ENCODE assay signal across 38 cellular contexts in the genomic region with DNA sequence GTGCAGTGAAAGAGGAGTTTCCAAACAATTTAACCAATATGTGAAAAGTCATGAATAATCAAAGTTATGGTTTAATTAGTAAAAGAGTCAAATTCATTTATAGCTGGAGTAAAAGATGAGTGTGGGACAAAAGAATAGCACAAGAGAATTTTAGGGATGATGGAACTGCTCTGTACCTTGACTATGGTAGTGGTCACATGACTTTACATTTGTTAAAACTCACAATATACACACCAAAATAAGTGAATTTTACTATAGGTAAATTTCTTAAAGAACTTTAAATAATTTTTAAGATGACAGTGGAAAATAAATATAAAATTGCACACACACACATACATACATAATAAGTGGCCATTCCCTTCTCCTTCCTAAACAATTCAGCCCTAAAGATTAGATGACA.
"Had no signal": no experiment of that assay in that cellular context is flagged by ENCODE, and none has a peak within 500 bp of the region (broad histone marks: within the 10 kb centered on the region; RNA-seq: fewer than 3 reads in every experiment).

No MANE protein-coding gene starts in this region.

- H3K36me3 ChIP-seq: adrenal gland, ascending aorta, brain microvascular endothelial cell, breast epithelium, cardiac muscle cell had no signal

- H3K4me3 ChIP-seq: adrenal gland, ascending aorta, body of pancreas, breast epithelium, cardiac muscle cell had no signal

- H3K27me3 ChIP-seq: adrenal gland, ascending aorta, body of pancreas, brain microvascular endothelial cell, breast epithelium, cardiac muscle cell had no signal

- H3K27ac ChIP-seq: adrenal gland, ascending aorta, body of pancreas, brain microvascular endothelial cell, breast epithelium, cardiac muscle cell had no signal

- H3K9me3 Mint-ChIP-seq: activated naive CD4-positive, alpha-beta T cell treated with anti-CD3 and anti-CD28 coated beads for 36 hours; activated naive CD4-positive, alpha-beta T cell treated with anti-CD3 and anti-CD28 coated beads, Interleukin-2, amount 10 ng/mL, durations not matched to agents 7 days and 5 days; activated naive CD4-positive, alpha-beta T cell treated with anti-CD3 and anti-CD28 coated beads, Interleukin-2, amount 50 U/mL, for 72 hours; activated naive CD8-positive, alpha-beta T cell treated with anti-CD3 and anti-CD28 coated beads for 36 hours; activated naive CD8-positive, alpha-beta T cell treated with anti-CD3 and anti-CD28 coated beads, Interleukin-2, amount 10 ng/mL, durations not matched to agents 7 days and 5 days; activated naive CD8-positive, alpha-beta T cell treated with anti-CD3 and anti-CD28 coated beads, Interleukin-2, amount 50 U/mL, for 24 hours; activated T-cell treated with anti-CD3 and anti-CD28 coated beads, Interleukin-2, amount 50 U/mL, for 24 hours; activated T-cell treated with anti-CD3 and anti-CD28 coated beads, Interleukin-2, amount 50 U/mL, for 4 hours; activated T-cell treated with anti-CD3 and anti-CD28 coated beads, Interleukin-2, amount 50 U/mL, for 72 hours; activated T-helper 1 cell treated with anti-CD3 and anti-CD28 coated beads, Interleukin-12 subunit alpha, Interleukin-12 subunit beta, Interleukin-2, Interleukin-4 antibody, amounts not matched to agents 30 ng/mL and 10 ng/mL and 1 ng/mL, durations not matched to agents 14 hours and 24 hours and 36 hours; activated T-helper 17 cell treated with anti-CD3 and anti-CD28 coated beads, Interleukin-2, amount 50 U/mL, for 72 hours; activated T-helper 2 cell treated with anti-CD3 and anti-CD28 coated beads, Interferon-gamma antibody, Interleukin-2, Interleukin-4, amounts not matched to agents 10 μg/mL and 5 μg/mL and 100 μg/mL, durations not matched to agents 14 hours and 24 hours and 36 hours; central memory CD8-positive, alpha-beta T cell had no signal

- H3K36me3 Mint-ChIP-seq: activated naive CD4-positive, alpha-beta T cell treated with anti-CD3 and anti-CD28 coated beads, Interleukin-2, amount 10 ng/mL, durations not matched to agents 7 days and 5 days; activated naive CD4-positive, alpha-beta T cell treated with anti-CD3 and anti-CD28 coated beads, Interleukin-2, amount 50 U/mL, for 72 hours; activated naive CD8-positive, alpha-beta T cell; activated naive CD8-positive, alpha-beta T cell treated with anti-CD3 and anti-CD28 coated beads for 36 hours had no signal

- H3K4me3 Mint-ChIP-seq: activated naive CD4-positive, alpha-beta T cell treated with anti-CD3 and anti-CD28 coated beads for 36 hours; activated naive CD4-positive, alpha-beta T cell treated with anti-CD3 and anti-CD28 coated beads, Interleukin-2, amount 10 ng/mL, durations not matched to agents 7 days and 5 days; activated naive CD8-positive, alpha-beta T cell; activated naive CD8-positive, alpha-beta T cell treated with anti-CD3 and anti-CD28 coated beads for 36 hours; activated naive CD8-positive, alpha-beta T cell treated with anti-CD3 and anti-CD28 coated beads, Interleukin-2, amount 10 ng/mL, durations not matched to agents 7 days and 5 days; activated naive CD8-positive, alpha-beta T cell treated with anti-CD3 and anti-CD28 coated beads, Interleukin-2, amount 50 U/mL, for 24 hours; activated T-cell treated with anti-CD3 and anti-CD28 coated beads, Interleukin-2, amount 50 U/mL, for 24 hours; activated T-cell treated with anti-CD3 and anti-CD28 coated beads, Interleukin-2, amount 50 U/mL, for 4 hours; activated T-cell treated with anti-CD3 and anti-CD28 coated beads, Interleukin-2, amount 50 U/mL, for 72 hours; activated T-helper 1 cell treated with anti-CD3 and anti-CD28 coated beads, Interleukin-12 subunit alpha, Interleukin-12 subunit beta, Interleukin-2, Interleukin-4 antibody, amounts not matched to agents 30 ng/mL and 10 ng/mL and 1 ng/mL, durations not matched to agents 14 hours and 24 hours and 36 hours; activated T-helper 17 cell treated with anti-CD3 and anti-CD28 coated beads, Interleukin-2, amount 50 U/mL, for 72 hours; brain; central memory CD8-positive, alpha-beta T cell had no signal

- H3K27me3 Mint-ChIP-seq: activated naive CD4-positive, alpha-beta T cell treated with anti-CD3 and anti-CD28 coated beads, Interleukin-2, amount 10 ng/mL, durations not matched to agents 7 days and 5 days; brain had no signal

- ATAC-seq: activated naive CD4-positive, alpha-beta T cell treated with anti-CD3 and anti-CD28 coated beads, Interleukin-2, amount 50 U/mL, for 72 hours; activated naive CD8-positive, alpha-beta T cell treated with anti-CD3 and anti-CD28 coated beads, Interleukin-2, amount 50 U/mL, for 24 hours; activated T-cell treated with anti-CD3 and anti-CD28 coated beads, Interleukin-2, amount 50 U/mL, for 4 hours; activated T-cell treated with anti-CD3 and anti-CD28 coated beads, Interleukin-2, amount 50 U/mL, for 72 hours; activated T-helper 17 cell treated with anti-CD3 and anti-CD28 coated beads, Interleukin-2, amount 50 U/mL, for 72 hours; body of pancreas had no signal

- H3K4me1 ChIP-seq: breast epithelium had no signal

- FAIRE-seq: astrocyte, bronchial epithelial cell had no signal

- H3K27ac Mint-ChIP-seq: activated naive CD4-positive, alpha-beta T cell treated with anti-CD3 and anti-CD28 coated beads for 36 hours; activated naive CD4-positive, alpha-beta T cell treated with anti-CD3 and anti-CD28 coated beads, Interleukin-2, amount 10 ng/mL, durations not matched to agents 7 days and 5 days; activated naive CD4-positive, alpha-beta T cell treated with anti-CD3 and anti-CD28 coated beads, Interleukin-2, amount 50 U/mL, for 72 hours; activated naive CD8-positive, alpha-beta T cell; activated naive CD8-positive, alpha-beta T cell treated with anti-CD3 and anti-CD28 coated beads for 36 hours; activated naive CD8-positive, alpha-beta T cell treated with anti-CD3 and anti-CD28 coated beads, Interleukin-2, amount 10 ng/mL, durations not matched to agents 7 days and 5 days; activated naive CD8-positive, alpha-beta T cell treated with anti-CD3 and anti-CD28 coated beads, Interleukin-2, amount 50 U/mL, for 24 hours; activated T-cell treated with anti-CD3 and anti-CD28 coated beads, Interleukin-2, amount 50 U/mL, for 24 hours; activated T-cell treated with anti-CD3 and anti-CD28 coated beads, Interleukin-2, amount 50 U/mL, for 72 hours; activated T-helper 1 cell treated with anti-CD3 and anti-CD28 coated beads, Interleukin-12 subunit alpha, Interleukin-12 subunit beta, Interleukin-2, Interleukin-4 antibody, amounts not matched to agents 30 ng/mL and 10 ng/mL and 1 ng/mL, durations not matched to agents 14 hours and 24 hours and 36 hours; activated T-helper 17 cell treated with anti-CD3 and anti-CD28 coated beads, Interleukin-2, amount 50 U/mL, for 72 hours; activated T-helper 2 cell treated with anti-CD3 and anti-CD28 coated beads, Interferon-gamma antibody, Interleukin-2, Interleukin-4, amounts not matched to agents 10 μg/mL and 5 μg/mL and 100 μg/mL, durations not matched to agents 14 hours and 24 hours and 36 hours; brain had no signal

- H3K9me3 ChIP-seq: adrenal gland, ascending aorta, body of pancreas, breast epithelium had no signal

- DNase-seq: activated effector memory CD4-positive, alpha-beta T cell treated with anti-CD3 and anti-CD28 coated beads, Interleukin-2, amount 50 U/mL, for 16 hours; activated effector memory CD4-positive, alpha-beta T cell treated with Interleukin-2 at 50 U/mL for 16 hours; activated gamma-delta T cell; activated gamma-delta T cell treated with Interleukin-2 at 50 U/mL for 16 hours; activated naive CD4-positive, alpha-beta T cell; activated naive CD4-positive, alpha-beta T cell treated with anti-CD3 and anti-CD28 coated beads for 36 hours; activated naive CD4-positive, alpha-beta T cell treated with anti-CD3 and anti-CD28 coated beads, Interleukin-2, amount 10 ng/mL, durations not matched to agents 7 days and 5 days; activated naive CD4-positive, alpha-beta T cell treated with anti-CD3 and anti-CD28 coated beads, Interleukin-2, amount 50 U/mL, for 16 hours; activated naive CD8-positive, alpha-beta T cell treated with anti-CD3 and anti-CD28 coated beads for 36 hours; activated naive CD8-positive, alpha-beta T cell treated with anti-CD3 and anti-CD28 coated beads, Interleukin-2, amount 10 ng/mL, durations not matched to agents 7 days and 5 days; activated naive CD8-positive, alpha-beta T cell treated with anti-CD3 and anti-CD28 coated beads, Interleukin-2, amount 50 U/mL, for 24 hours; activated T-cell treated with anti-CD3 and anti-CD28 coated beads, Interleukin-2, amount 50 U/mL, for 1 hour; activated T-cell treated with anti-CD3 and anti-CD28 coated beads, Interleukin-2, amount 50 U/mL, for 24 hours; activated T-cell treated with anti-CD3 and anti-CD28 coated beads, Interleukin-2, amount 50 U/mL, for 4 hours; activated T-cell treated with anti-CD3 and anti-CD28 coated beads, Interleukin-2, amount 50 U/mL, for 48 hours; activated T-cell treated with anti-CD3 and anti-CD28 coated beads, Interleukin-2, amount 50 U/mL, for 72 hours; adrenal gland; amniotic stem cell; amygdala; anterior cingulate cortex; aorta; body of pancreas; brain microvascular endothelial cell; caudate nucleus; central memory CD4-positive, alpha-beta T cell; cerebellar nuclear complex had no signal

- H3K4me1 Mint-ChIP-seq: activated naive CD8-positive, alpha-beta T cell treated with anti-CD3 and anti-CD28 coated beads, Interleukin-2, amount 10 ng/mL, durations not matched to agents 7 days and 5 days; activated naive CD8-positive, alpha-beta T cell treated with anti-CD3 and anti-CD28 coated beads, Interleukin-2, amount 50 U/mL, for 24 hours; activated T-helper 17 cell treated with anti-CD3 and anti-CD28 coated beads, Interleukin-2, amount 50 U/mL, for 72 hours; central memory CD8-positive, alpha-beta T cell had no signal
